9 cellular contexts compared by ENCODE assay signal in genomic region chr17:63477471-63478440, GRCh38. TPM values are rescaled to one million over a fixed set of nuclear protein-coding genes. Genes with fewer than 3 reads are reported as not detected.
DNase-seq lines count a peak whose midpoint lies in the region; ATAC-seq and TF ChIP-seq lines count a peak whose summit lies in the region.
"Had no signal": no experiment of that assay in that cellular context is flagged by ENCODE, and none has a peak within 500 bp of the region (broad histone marks: within the 10 kb centered on the region; RNA-seq: fewer than 3 reads in every experiment).

No MANE protein-coding gene starts in this region.

- no peak for TF ChIP-seq POLR2A in esophagus squamous epithelium (IDR thresholded peaks at IDR 0.05)
- no peak for TF ChIP-seq POLR2A in prostate gland (IDR thresholded peaks at IDR 0.05)

- intact Hi-C loops in Right ventricle myocardium superior (cut with DNase I) (loop anchor here (2.0 kb wide), 1 partner anchor 53 kb away; no protein-coding TSS in a partner anchor), left ventricle myocardium superior (cut with micrococcal nuclease) (loop anchor here (5.0 kb wide), 1 partner anchor 50 kb away; no protein-coding TSS in a partner anchor), esophagus squamous epithelium (cut with DNase I) (no loop called here), prostate gland (cut with DNase I) (loop anchor here (2.0 kb wide), 1 partner anchor 53 kb away; no protein-coding TSS in a partner anchor)

- H3K9me3 ChIP-seq in SJCRH30 (replicated peaks) (no peaks in the 10 kb centered on the region), esophagus squamous epithelium (no peaks in the 10 kb centered on the region), prostate gland (no peaks in the 10 kb centered on the region)

- no peaks in the 10 kb centered on the region for H3K36me3 ChIP-seq in SJCRH30
- no peaks in the 10 kb centered on the region for H3K36me3 ChIP-seq in esophagus squamous epithelium
- H3K36me3 ChIP-seq in prostate gland, result no peaks in the 10 kb centered on the region

- WGBS in esophagus squamous epithelium, 2 donors, result 8% methylated on average over 17 of the region's 45 CpGs; no CpG with 5 or more reads in 1 of the 2 donors
- WGBS in prostate gland, result 8% methylated on average over 44 of the region's 45 CpGs

- ATAC-seq in Right ventricle myocardium superior (ENCODE audit: poor library complexity) (peak; percentile 4), left ventricle myocardium superior (no peak), GM21786 (IDR thresholded peaks at IDR 0.05; ENCODE audit: unreplicated experiment) (no peak)

- TF ChIP-seq CTCF in esophagus squamous epithelium (IDR thresholded peaks at IDR 0.05) (no peak), prostate gland (IDR thresholded peaks at IDR 0.05) (no peak)

- H3K4me3 ChIP-seq in SJCRH30, result peak overlapping the region; percentile 61
- H3K4me3 ChIP-seq in esophagus squamous epithelium, result peak overlapping the region; percentile 36 to 76 (median 50)
- H3K4me3 ChIP-seq in prostate gland, result peak overlapping the region; percentile 43 to 56

- 0 out of 2 replicates have a peak, but pooled peaks cover 2% of the 10 kb centered on the region for H3K4me1 ChIP-seq in SJCRH30
- peaks cover 19 to 50% (median 29%) of the 10 kb centered on the region in 3 donors for H3K4me1 ChIP-seq in esophagus squamous epithelium
- H3K4me1 ChIP-seq in prostate gland (replicated peaks), result peaks cover 6% of the 10 kb centered on the region

- H3K27ac ChIP-seq in SJCRH30 (peak overlapping the region; percentile 42), esophagus squamous epithelium (peak overlapping the region in 2 of 4 donors; percentile 11 to 57), prostate gland (peak overlapping the region; percentile 36 to 65)

- no peaks in the 10 kb centered on the region for H3K27me3 ChIP-seq in SJCRH30
- peaks cover 0 to 83% (median 7%) of the 10 kb centered on the region in 4 donors for H3K27me3 ChIP-seq in esophagus squamous epithelium
- H3K27me3 ChIP-seq in prostate gland (replicated peaks; ENCODE audit: insufficient read depth), result no peaks in the 10 kb centered on the region

- DNase-seq in Right ventricle myocardium superior (no peak), left ventricle myocardium superior (no peak), SJCRH30 (peak; percentile 28 to 48), esophagus squamous epithelium (lab: John Stamatoyannopoulos, UW) (no peak), prostate gland (ENCODE audit: low spot score) (no peak), putamen (ENCODE audit: low spot score) (no peak)
- DNase-seq in effector CD4-positive, alpha-beta T cell, result no peak

RNA-seq across cellular contexts. Expression of gene ACE, which starts 0.9 kb away (rescaled TPM):
- total RNA-seq in Right ventricle myocardium superior (5.4 TPM), left ventricle myocardium superior (5.6 TPM), esophagus squamous epithelium (1 to 10 TPM; 3.1 to 5.8 (median 4.2) TPM), prostate gland (10 to 100 TPM; 42.8 to 54.6 TPM)
- total RNA-seq in SJCRH30 (2014; rRNA removed; shearing (Covaris generic)), result 0.76 and 1.1 TPM in 2 replicates

RNA-seq across cellular contexts. Expression of gene CYB561, which starts 31.6 kb away (rescaled TPM):
- total RNA-seq in Right ventricle myocardium superior (18.9 TPM), left ventricle myocardium superior (14.7 TPM), esophagus squamous epithelium (10 to 100 TPM; 32.4 to 95.6 (median 42.4) TPM), prostate gland (100 to 1,000 TPM in 1 of 2 donors, 10 to 100 TPM in 1; 76.9 to 170 TPM)
- not detected in 2 replicates for total RNA-seq in SJCRH30 (2014; rRNA removed; shearing (Covaris generic))

RNA-seq across cellular contexts. Expression of gene KCNH6, which starts 45.4 kb away (rescaled TPM):
- not detected for total RNA-seq in Right ventricle myocardium superior
- total RNA-seq in left ventricle myocardium superior, result not detected
- not detected in 2 replicates for total RNA-seq in SJCRH30 (2014; rRNA removed; shearing (Covaris generic))
- not detected for total RNA-seq in esophagus squamous epithelium
- 10 to 100 TPM in 1 of 2 donors, 1 to 10 TPM in 1; 8.1 to 22.4 TPM for total RNA-seq in prostate gland
- total RNA-seq: subcutaneous adipose tissue had no signal

Comparison
In these comparisons a context has a peak if more than half of its experiments do, and no peak if none do; other contexts are left out.
1. DNase-seq: peak in SJCRH30 (2 of 2); none in Right ventricle myocardium superior (single experiment), left ventricle myocardium superior (single experiment), esophagus squamous epithelium (single experiment), prostate gland (single experiment), putamen (single experiment) and effector CD4-positive, alpha-beta T cell (single experiment).
2. RNA of gene CYB561, which starts 31.6 kb away (total RNA-seq): 76.9 to 170 TPM in prostate gland, 32.4 to 95.6 TPM in esophagus squamous epithelium, 18.9 TPM in Right ventricle myocardium superior (single experiment) and 14.7 TPM in left ventricle myocardium superior (single experiment); not detected in SJCRH30; every median in the first group is over 10 times any median in the second.
3. Peak in every context shown above with its lines, with median percentiles within 50 percentile points of each other: H3K4me3 ChIP-seq.